In genomic region chr1:181334724-181335123, GRCh38 we compare ENCODE assay signal across 20 cellular contexts.
DNase-seq lines count a peak whose midpoint lies in the region; ATAC-seq and TF ChIP-seq lines count a peak whose summit lies in the region.
"Had no signal": no experiment of that assay in that cellular context is flagged by ENCODE, and none has a peak within 500 bp of the region (broad histone marks: within the 10 kb centered on the region; RNA-seq: fewer than 3 reads in every experiment).

No MANE protein-coding gene starts in this region.

- intact Hi-C loops in cardiac septum (cut with DNase I): no loop called here
- intact Hi-C loops in Right ventricle myocardium superior (cut with DNase I): no loop called here
- intact Hi-C loops in upper lobe of right lung (cut with DNase I): no loop called here
- intact Hi-C loops in CD8-positive, alpha-beta T cell (cut with DNase I, micrococcal nuclease): no loop called here

- no peak overlapping the region for H3K4me3 Mint-ChIP-seq in endodermal cell
- H3K4me3 Mint-ChIP-seq in stimulated activated effector memory CD8-positive, alpha-beta T cell treated with anti-CD3 and anti-CD28 coated beads, Interleukin-12 subunit alpha, Interleukin-12 subunit beta, amount 100 ng/mL, for 72 hours: no peak overlapping the region
- no peak overlapping the region for H3K4me3 Mint-ChIP-seq in CD8-positive, alpha-beta T cell
- H3K4me3 Mint-ChIP-seq: B cell; CD4-positive, alpha-beta T cell; CD8-positive, alpha-beta memory T cell had no signal

- peak; percentile 55 for DNase-seq in cardiac septum (ENCODE audit: low spot score)
- DNase-seq in Right ventricle myocardium superior: no peak
- peak; percentile 20 for DNase-seq in endodermal cell
- DNase-seq in stimulated activated effector memory CD8-positive, alpha-beta T cell treated with anti-CD3 and anti-CD28 coated beads, Interleukin-12 subunit alpha, Interleukin-12 subunit beta, amount 100 ng/mL, for 72 hours (ENCODE audit: low spot score in 2 of 2): no peak
- DNase-seq in upper lobe of right lung: no peak
- DNase-seq in DMS114 treated with DMSO at 0.1 percent for 48 hours (lab: John Stamatoyannopoulos, UW; ENCODE audit: unreplicated experiment): no peak
- no peak for DNase-seq in CD8-positive, alpha-beta T cell
- DNase-seq: AML-193; CD4-positive, alpha-beta T cell; CD8-positive, alpha-beta memory T cell; COR-L47; DMS 273 treated with DMSO at 0.1 percent for 48 hours; DMS79 treated with DMSO at 0.1 percent for 48 hours; GF-D8 had no signal

- H3K36me3 Mint-ChIP-seq in endodermal cell (ENCODE audit: low read depth): no peaks in the 10 kb centered on the region
- H3K36me3 Mint-ChIP-seq in stimulated activated effector memory CD8-positive, alpha-beta T cell treated with anti-CD3 and anti-CD28 coated beads, Interleukin-12 subunit alpha, Interleukin-12 subunit beta, amount 100 ng/mL, for 72 hours: no peaks in the 10 kb centered on the region
- H3K36me3 Mint-ChIP-seq in CD8-positive, alpha-beta T cell: no peaks in the 10 kb centered on the region

- CTCF ChIA-PET in CD8-positive, alpha-beta T cell (lab: Charles Lee): interaction anchor here (0.8 to 1.6 kb wide), 2 partner anchors 10 to 90 kb away, joined by 3 to 6 read pairs; no protein-coding TSS in a partner anchor

- no peaks in the 10 kb centered on the region for H3K27me3 Mint-ChIP-seq in endodermal cell (ENCODE audit: insufficient read depth)
- no peaks in the 10 kb centered on the region for H3K27me3 Mint-ChIP-seq in CD8-positive, alpha-beta T cell (ENCODE audit: low read depth)
- H3K27me3 Mint-ChIP-seq: CD4-positive, alpha-beta T cell; CD8-positive, alpha-beta memory T cell had no signal

- H3K4me1 ChIP-seq in endodermal cell (ENCODE audit: control insufficient read depth, insufficient read depth, low read length): no peaks in the 10 kb centered on the region
- H3K4me1 ChIP-seq in upper lobe of right lung: no peaks in the 10 kb centered on the region
- H3K4me1 ChIP-seq in CD8-positive, alpha-beta T cell (ENCODE audit: insufficient read depth, low read length): no peaks in the 10 kb centered on the region
- H3K4me1 ChIP-seq: A549 had no signal

- H3K27me3 ChIP-seq in endodermal cell (ENCODE audit: control insufficient read depth, insufficient read depth, low read length, poor library complexity, severe bottlenecking) (no peaks in the 10 kb centered on the region), upper lobe of right lung (no peaks in the 10 kb centered on the region)
- no peaks in the 10 kb centered on the region for H3K27me3 ChIP-seq in CD8-positive, alpha-beta T cell (ENCODE audit: insufficient read depth, low read length)
- H3K27me3 ChIP-seq: BLaER1 treated with 17β-estradiol and CSF1 and Interleukin-3, amounts not matched to agents 10 nM and 100 nM had no signal

- H3K27ac Mint-ChIP-seq in endodermal cell: no peak overlapping the region
- H3K27ac Mint-ChIP-seq in stimulated activated effector memory CD8-positive, alpha-beta T cell treated with anti-CD3 and anti-CD28 coated beads, Interleukin-12 subunit alpha, Interleukin-12 subunit beta, amount 100 ng/mL, for 72 hours: no peak overlapping the region
- no peak overlapping the region for H3K27ac Mint-ChIP-seq in CD8-positive, alpha-beta T cell
- H3K27ac Mint-ChIP-seq: B cell; CD4-positive, alpha-beta T cell; CD8-positive, alpha-beta memory T cell had no signal

- 92 to 100% methylated on average over 1 to 2 of the region's 2 CpGs for WGBS in endodermal cell (ENCODE audit: insufficient coverage in 1 of 2, insufficient read length in 1 of 2), 2 experiments

- H3K36me3 ChIP-seq in endodermal cell (ENCODE audit: control insufficient read depth, insufficient read depth, low read length) (no peaks in the 10 kb centered on the region), upper lobe of right lung (no peaks in the 10 kb centered on the region)
- H3K36me3 ChIP-seq in CD8-positive, alpha-beta T cell (ENCODE audit: insufficient read depth, low read length): no peaks in the 10 kb centered on the region
- H3K36me3 ChIP-seq: BLaER1 treated with 17β-estradiol and CSF1 and Interleukin-3, amounts not matched to agents 10 nM and 100 nM had no signal

- H3K9me3 ChIP-seq in endodermal cell (ENCODE audit: control insufficient read depth, low read length) (peaks cover 5% of the 10 kb centered on the region), upper lobe of right lung (no peaks in the 10 kb centered on the region)
- H3K9me3 ChIP-seq in CD8-positive, alpha-beta T cell (ENCODE audit: low read length): no peaks in the 10 kb centered on the region
- H3K9me3 ChIP-seq: A549 had no signal

- TF ChIP-seq CTCF in endodermal cell (conservative IDR thresholded peaks at IDR 0.05) (no peak), upper lobe of right lung (IDR thresholded peaks at IDR 0.05) (no peak)
- TF ChIP-seq CTCF in CD8-positive, alpha-beta T cell (IDR thresholded peaks at IDR 0.05): no peak

- H3K27ac ChIP-seq in endodermal cell (ENCODE audit: low read depth, low read length) (no peak overlapping the region), upper lobe of right lung (no peak overlapping the region)
- H3K27ac ChIP-seq in CD8-positive, alpha-beta T cell (ENCODE audit: low read depth, low read length): no peak overlapping the region
- H3K27ac ChIP-seq: 22Rv1; A549; BLaER1 treated with 17β-estradiol and CSF1 and Interleukin-3, amounts not matched to agents 10 nM and 100 nM; C4-2B had no signal

- POLR2A ChIA-PET in CD8-positive, alpha-beta T cell (lab: Charles Lee): no interaction called here

- H3K9ac ChIP-seq in endodermal cell (ENCODE audit: extremely low read depth, low read length, poor library complexity, severe bottlenecking): no peak overlapping the region
- H3K9ac ChIP-seq: BLaER1 treated with 17β-estradiol and CSF1 and Interleukin-3, amounts not matched to agents 10 nM and 100 nM had no signal

- H3K4me1 Mint-ChIP-seq in endodermal cell: no peaks in the 10 kb centered on the region
- no peaks in the 10 kb centered on the region for H3K4me1 Mint-ChIP-seq in stimulated activated effector memory CD8-positive, alpha-beta T cell treated with anti-CD3 and anti-CD28 coated beads, Interleukin-12 subunit alpha, Interleukin-12 subunit beta, amount 100 ng/mL, for 72 hours
- no peaks in the 10 kb centered on the region for H3K4me1 Mint-ChIP-seq in CD8-positive, alpha-beta T cell (ENCODE audit: low read depth)
- H3K4me1 Mint-ChIP-seq: B cell; CD8-positive, alpha-beta memory T cell had no signal

- peaks cover 3% of the 10 kb centered on the region for H3K9me3 Mint-ChIP-seq in endodermal cell
- peaks cover 5% of the 10 kb centered on the region for H3K9me3 Mint-ChIP-seq in stimulated activated effector memory CD8-positive, alpha-beta T cell treated with anti-CD3 and anti-CD28 coated beads, Interleukin-12 subunit alpha, Interleukin-12 subunit beta, amount 100 ng/mL, for 72 hours
- peaks cover 3% of the 10 kb centered on the region for H3K9me3 Mint-ChIP-seq in CD8-positive, alpha-beta T cell

- H3K4me3 ChIP-seq in endodermal cell (ENCODE audit: low read length) (no peak overlapping the region), upper lobe of right lung (no peak overlapping the region)
- H3K4me3 ChIP-seq in CD8-positive, alpha-beta T cell (ENCODE audit: low read depth, low read length): no peak overlapping the region
- H3K4me3 ChIP-seq: A549; BLaER1 treated with 17β-estradiol and CSF1 and Interleukin-3, amounts not matched to agents 10 nM and 100 nM had no signal

- no peak for ATAC-seq in Right ventricle myocardium superior (ENCODE audit: poor library complexity)
- peak; percentile 38 for ATAC-seq in stimulated activated effector memory CD8-positive, alpha-beta T cell treated with anti-CD3 and anti-CD28 coated beads, Interleukin-12 subunit alpha, Interleukin-12 subunit beta, amount 100 ng/mL, for 72 hours
- ATAC-seq in upper lobe of right lung: peak; percentile 26
- ATAC-seq in CD8-positive, alpha-beta T cell: no peak
- no peak for ATAC-seq in GM19397 (IDR thresholded peaks at IDR 0.05; ENCODE audit: unreplicated experiment)

Comparison
In these comparisons a context has a peak if more than half of its experiments do, and no peak if none do; other contexts are left out.
1. DNase-seq: peak in cardiac septum (single experiment) and endodermal cell (single experiment); none in Right ventricle myocardium superior (single experiment), stimulated activated effector memory CD8-positive, alpha-beta T cell treated with anti-CD3 and anti-CD28 coated beads, Interleukin-12 subunit alpha, Interleukin-12 subunit beta, amount 100 ng/mL, for 72 hours (0 of 2), upper lobe of right lung (single experiment), DMS114 treated with DMSO at 0.1 percent for 48 hours (single experiment) and CD8-positive, alpha-beta T cell (0 of 7).
2. ATAC-seq: peak in stimulated activated effector memory CD8-positive, alpha-beta T cell treated with anti-CD3 and anti-CD28 coated beads, Interleukin-12 subunit alpha, Interleukin-12 subunit beta, amount 100 ng/mL, for 72 hours (single experiment) and upper lobe of right lung (single experiment); none in Right ventricle myocardium superior (single experiment), CD8-positive, alpha-beta T cell (single experiment) and GM19397 (single experiment).